In the genomic region with DNA sequence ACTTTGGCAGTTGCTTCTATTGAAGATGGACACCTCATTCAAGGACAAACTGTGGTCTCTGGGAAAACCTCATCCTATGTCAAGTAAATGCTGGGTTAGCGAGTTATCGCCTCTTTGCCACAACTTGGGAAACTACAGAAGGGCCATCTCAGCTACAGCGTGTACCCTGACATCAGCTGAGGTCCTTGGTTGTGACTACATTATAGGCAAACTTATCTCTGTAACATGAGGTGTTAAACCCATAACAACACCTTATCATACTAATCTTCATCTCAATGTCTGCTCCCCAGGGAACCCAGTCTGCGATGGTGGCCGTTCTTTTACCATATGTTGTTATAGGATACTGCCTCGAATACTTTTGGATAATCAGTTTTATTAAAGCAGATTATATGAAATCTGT, we compare ENCODE assay signal across 23 cellular contexts.
"Had no signal": no experiment of that assay in that cellular context is flagged by ENCODE, and none has a peak within 500 bp of the region (broad histone marks: within the 10 kb centered on the region; RNA-seq: fewer than 3 reads in every experiment).

No MANE protein-coding gene starts in this region.

- H2AFZ ChIP-seq: PC-9 had no signal

- H3K9ac ChIP-seq: KMS-11 had no signal

- H3K4me2 ChIP-seq: KMS-11, PC-9 had no signal

- H3K27me3 ChIP-seq: MG63 had no signal

- H3K27ac ChIP-seq: KMS-11, PC-9 had no signal

- H3K4me3 ChIP-seq: MG63, PC-9 had no signal

- H3K9me3 ChIP-seq: MG63 had no signal

- DNase-seq: activated CD4-positive, alpha-beta memory T cell treated with anti-CD3 and anti-CD28 coated beads for 36 hours; activated CD4-positive, alpha-beta T cell treated with anti-CD3 and anti-CD28 coated beads, Interleukin-2, amount 10 ng/mL, durations not matched to agents 7 days and 5 days; activated CD4-positive, CD25-positive, alpha-beta regulatory T cell; activated CD8-positive, alpha-beta memory T cell treated with anti-CD3 and anti-CD28 coated beads for 24 hours; activated effector memory CD4-positive, alpha-beta T cell treated with anti-CD3 and anti-CD28 coated beads, Interleukin-2, amount 50 U/mL, for 16 hours; activated naive CD4-positive, alpha-beta T cell treated with Interleukin-2 at 50 U/mL for 16 hours; activated naive CD8-positive, alpha-beta T cell treated with anti-CD3 and anti-CD28 coated beads, Interleukin-2, amount 50 U/mL, for 24 hours; activated T-cell treated with anti-CD3 and anti-CD28 coated beads, Interleukin-2, amount 50 U/mL, for 4 hours; amygdala; MG63; MV-4-11; NCI-H1092 treated with DMSO at 0.1 percent for 48 hours; NCI-H1417 treated with DMSO at 0.1 percent for 48 hours; NCI-H1694; NCI-H2029; NCI-H345; NCI-H510A; PC-9; SHP77 treated with DMSO at 0.1 percent for 48 hours; T-helper 17 cell; T-helper 9 cell had no signal

- H3K36me3 ChIP-seq: MG63 had no signal

- ATAC-seq: activated naive CD4-positive, alpha-beta T cell treated with anti-CD3 and anti-CD28 coated beads, Interleukin-2, amount 50 U/mL, for 72 hours; activated naive CD8-positive, alpha-beta T cell treated with anti-CD3 and anti-CD28 coated beads, Interleukin-2, amount 50 U/mL, for 24 hours; activated T-cell treated with anti-CD3 and anti-CD28 coated beads, Interleukin-2, amount 50 U/mL, for 4 hours; T-helper 17 cell had no signal
